ENCODE assay signal across 15 cellular contexts in the genomic region with DNA sequence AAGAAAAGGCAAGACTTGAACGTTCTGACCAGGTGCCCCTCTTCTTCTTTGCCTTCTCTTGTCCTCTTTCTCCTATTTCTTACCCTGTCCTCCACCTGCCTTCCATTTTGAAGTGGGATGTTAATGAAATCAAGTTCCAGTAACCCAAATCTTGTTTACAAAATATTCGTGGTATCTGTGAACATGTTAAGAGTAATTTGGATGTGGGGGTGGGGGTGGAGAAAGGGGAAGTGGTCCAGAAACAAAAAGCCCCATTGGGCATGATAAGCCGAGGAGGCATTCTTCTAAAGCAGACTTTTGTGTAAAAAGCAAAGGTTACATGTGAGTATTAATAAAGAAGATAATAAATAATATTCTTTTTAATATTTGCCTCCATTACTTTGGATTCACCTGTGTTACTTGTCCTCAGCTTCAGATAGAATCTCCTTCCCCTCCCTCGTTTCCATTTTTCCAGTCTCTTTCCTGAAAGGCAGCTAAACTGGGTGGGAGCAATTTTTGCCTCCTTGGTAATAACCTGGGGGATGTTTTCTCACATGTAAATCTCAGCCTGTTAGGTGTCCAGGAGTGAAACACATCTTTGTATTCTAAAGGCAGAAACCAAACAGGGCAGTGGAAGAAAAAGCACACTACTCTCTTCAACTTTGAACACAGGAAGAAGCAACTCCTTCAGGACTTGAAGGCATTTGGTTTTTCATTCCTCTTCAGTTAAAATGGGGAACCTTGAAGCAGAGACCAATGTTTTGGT. TPM values are rescaled to one million over a fixed set of nuclear protein-coding genes. Genes with fewer than 3 reads are reported as not detected.
DNase-seq lines count a peak whose midpoint lies in the region; ATAC-seq and TF ChIP-seq lines count a peak whose summit lies in the region.
"Had no signal": no experiment of that assay in that cellular context is flagged by ENCODE, and none has a peak within 500 bp of the region (broad histone marks: within the 10 kb centered on the region; RNA-seq: fewer than 3 reads in every experiment).

No MANE protein-coding gene starts in this region.

- no peaks in the 10 kb centered on the region for H4K20me1 ChIP-seq in BLaER1 treated with 17β-estradiol and CSF1 and Interleukin-3, amounts not matched to agents 10 nM and 100 nM
- H4K20me1 ChIP-seq: BLaER1 had no signal

- H3K4me2 ChIP-seq in BLaER1 treated with 17β-estradiol and CSF1 and Interleukin-3, amounts not matched to agents 10 nM and 100 nM = peak overlapping the region; percentile 4 to 98 (median 73); a peak in 19 of 22 replicates
- H3K4me2 ChIP-seq: BLaER1 had no signal

- peaks cover 47 to 50% (median 48%) of the 10 kb centered on the region in 3 donors for H3K4me1 Mint-ChIP-seq in T-cell
- H3K4me1 Mint-ChIP-seq in glutamatergic neuron (ENCODE audit: low read depth, unreplicated experiment) = peaks cover 29% of the 10 kb centered on the region

- H3K4me3 Mint-ChIP-seq in T-cell = peak overlapping the region; percentile 50 to 94 (median 55)
- H3K4me3 Mint-ChIP-seq in glutamatergic neuron (ENCODE audit: unreplicated experiment) = peak overlapping the region; percentile 86

- peaks cover 13 to 70% (median 37%) of the 10 kb centered on the region in 10 experiments; a peak in 19 of 20 replicates for H3K4me1 ChIP-seq in BLaER1 treated with 17β-estradiol and CSF1 and Interleukin-3, amounts not matched to agents 10 nM and 100 nM

- H3K9ac ChIP-seq in BLaER1 treated with 17β-estradiol and CSF1 and Interleukin-3, amounts not matched to agents 10 nM and 100 nM = peak overlapping the region in 6 of 11 experiments; percentile 11 to 75 (median 62); a peak in 11 of 22 replicates
- H3K9ac ChIP-seq: BLaER1 had no signal

- H3K27ac Mint-ChIP-seq in T-cell (peak overlapping the region; percentile 74 to 87), glutamatergic neuron (ENCODE audit: unreplicated experiment) (no peak overlapping the region)

- TF ChIP-seq CTCF in GM12865 (IDR thresholded peaks at IDR 0.05; ENCODE audit: insufficient read depth, low read depth, low read length, missing control alignments) = no peak
- no peak for TF ChIP-seq CTCF in glutamatergic neuron (IDR thresholded peaks at IDR 0.05; ENCODE audit: partially characterized antibody, unreplicated experiment)

- CTCF ChIA-PET in T-cell (lab: Charles Lee) = no interaction called here

- no peaks in the 10 kb centered on the region for H3K27me3 Mint-ChIP-seq in T-cell
- H3K27me3 Mint-ChIP-seq in glutamatergic neuron (ENCODE audit: unreplicated experiment) = peaks cover 11% of the 10 kb centered on the region

- H3K4me3 ChIP-seq in BLaER1 treated with 17β-estradiol and CSF1 and Interleukin-3, amounts not matched to agents 10 nM and 100 nM = peak overlapping the region in 5 of 10 experiments; percentile 4 to 95 (median 87); a peak in 6 of 20 replicates
- H3K4me3 ChIP-seq in GM12865 (ENCODE audit: low read depth, low read length) = peak overlapping the region; percentile 38
- H3K4me3 ChIP-seq: ascending aorta, BLaER1 had no signal

- H3K9me3 Mint-ChIP-seq in T-cell (no peaks in the 10 kb centered on the region), glutamatergic neuron (ENCODE audit: unreplicated experiment) (peaks cover 6% of the 10 kb centered on the region)

- peaks cover 0 to 29% (median 6%) of the 10 kb centered on the region in 11 experiments; a peak in 9 of 22 replicates for H3K36me3 ChIP-seq in BLaER1 treated with 17β-estradiol and CSF1 and Interleukin-3, amounts not matched to agents 10 nM and 100 nM
- H3K36me3 ChIP-seq: ascending aorta, BLaER1, Peyer's patch had no signal

- no peak for ATAC-seq in T-cell (replicated peaks in 1 of 4)

- H3K27ac ChIP-seq in BLaER1 treated with 17β-estradiol and CSF1 and Interleukin-3, amounts not matched to agents 10 nM and 100 nM = peak overlapping the region in 8 of 11 experiments; percentile 34 to 85 (median 68); a peak in 15 of 22 replicates
- H3K27ac ChIP-seq: ascending aorta, BLaER1, neutrophil had no signal

- POLR2A ChIA-PET in T-cell (lab: Charles Lee) = no interaction called here

- H3K9me3 ChIP-seq in BLaER1 treated with 17β-estradiol and CSF1 and Interleukin-3, amounts not matched to agents 10 nM and 100 nM (replicated peaks in 1 of 11) = peaks cover 6 to 23% (median 18%) of the 10 kb centered on the region in 11 experiments; a peak in 17 of 22 replicates
- H3K9me3 ChIP-seq: ascending aorta, neutrophil, Peyer's patch had no signal

- peaks cover 13 to 37% (median 33%) of the 10 kb centered on the region in 11 experiments for H3K27me3 ChIP-seq in BLaER1 treated with 17β-estradiol and CSF1 and Interleukin-3, amounts not matched to agents 10 nM and 100 nM
- H3K27me3 ChIP-seq: ascending aorta, Peyer's patch had no signal

- H3K36me3 Mint-ChIP-seq in T-cell = no peaks in the 10 kb centered on the region
- H3K36me3 Mint-ChIP-seq in glutamatergic neuron (ENCODE audit: unreplicated experiment) = no peaks in the 10 kb centered on the region

- DNase-seq in GM12865 (ENCODE audit: low read depth) (peak; percentile 60), T-cell (no peak), glutamatergic neuron (no peak), OCI-M2 (lab: John Stamatoyannopoulos, UW; ENCODE audit: unreplicated experiment) (no peak), ecto neural progenitor cell (ENCODE audit: low spot score) (no peak), GF-D8 (lab: John Stamatoyannopoulos, UW) (no peak)
- no peak for DNase-seq in activated effector memory CD4-positive, alpha-beta T cell treated with Interleukin-2 at 50 U/mL for 16 hours
- DNase-seq: activated CD4-positive, CD25-positive, alpha-beta regulatory T cell treated with anti-CD3 and anti-CD28 coated beads, Interleukin-2, amount 50 U/mL, for 72 hours; NCI-H2029 treated with DMSO at 0.1 percent for 48 hours; stimulated activated naive CD4-positive, alpha-beta T cell treated with Interleukin-2 at 50 U/mL for 16 hours had no signal

RNA-seq across cellular contexts. Expression of a gene that starts 3.2 kb away (rescaled TPM):
- total RNA-seq in T-cell = 1 to 10 TPM; 1.7 to 5.6 (median 4.4) TPM
- total RNA-seq in glutamatergic neuron (ENCODE audit: unreplicated experiment) = 51.7 TPM
